17 cellular contexts compared by ENCODE assay signal in genomic region chr1:75423616-75424015, GRCh38.
DNase-seq lines count a peak whose midpoint lies in the region; ATAC-seq and TF ChIP-seq lines count a peak whose summit lies in the region.
"Had no signal": no experiment of that assay in that cellular context is flagged by ENCODE, and none has a peak within 500 bp of the region (broad histone marks: within the 10 kb centered on the region; RNA-seq: fewer than 3 reads in every experiment).

No MANE protein-coding gene starts in this region.

- no peaks in the 10 kb centered on the region for H3K27me3 ChIP-seq in vagina
- H3K27me3 ChIP-seq: gastroesophageal sphincter, thyroid gland had no signal

- H3K4me3 ChIP-seq in epithelial cell of proximal tubule (ENCODE audit: low read depth, low read length) (no peak overlapping the region), vagina (no peak overlapping the region)
- H3K4me3 ChIP-seq: gastroesophageal sphincter, SK-N-MC, thyroid gland had no signal

- H3K4me1 ChIP-seq in vagina, result no peaks in the 10 kb centered on the region
- H3K4me1 ChIP-seq: gastroesophageal sphincter, thyroid gland had no signal

- intact Hi-C loops in vagina (cut with DNase I), result no loop called here

- no peak for TF ChIP-seq POLR2A in vagina (IDR thresholded peaks at IDR 0.05)

- peak; percentile 18; the same call in 1 of the 2 replicates for TF ChIP-seq CTCF in LNCAP (IDR thresholded peaks at IDR 0.05)
- peak; percentile 22 for TF ChIP-seq CTCF in epithelial cell of proximal tubule (conservative IDR thresholded peaks at IDR 0.05; ENCODE audit: low read depth, low read length)
- no peak for TF ChIP-seq CTCF in vagina (IDR thresholded peaks at IDR 0.05)

- no peaks in the 10 kb centered on the region for H3K9me3 ChIP-seq in vagina
- H3K9me3 ChIP-seq: gastroesophageal sphincter, thyroid gland had no signal

- H3K36me3 ChIP-seq in vagina, result no peaks in the 10 kb centered on the region
- H3K36me3 ChIP-seq: gastroesophageal sphincter, thyroid gland had no signal

- DNase-seq in DMS153 (lab: John Stamatoyannopoulos, UW) (peak; percentile 92), NCI-H748 treated with DMSO at 0.1 percent for 48 hours (lab: John Stamatoyannopoulos, UW) (peak; percentile 97), epithelial cell of proximal tubule (ENCODE audit: low read depth) (no peak), SIG-M5 (lab: John Stamatoyannopoulos, UW) (no peak), vagina (ENCODE audit: extremely low spot score in 2 of 2) (no peak), nucleus accumbens (lab: John Stamatoyannopoulos, UW) (no peak)
- DNase-seq: activated CD8-positive, alpha-beta memory T cell treated with anti-CD3 and anti-CD28 coated beads, Interleukin-2, amount 10 ng/mL, durations not matched to agents 7 days and 5 days; activated naive CD4-positive, alpha-beta T cell treated with anti-CD3 and anti-CD28 coated beads for 36 hours; effector memory CD8-positive, alpha-beta T cell; HFFc6; MM.1S; posterior cingulate gyrus; thyroid gland had no signal

- no peak overlapping the region for H3K27ac ChIP-seq in vagina
- H3K27ac ChIP-seq: gastroesophageal sphincter, SK-N-MC, thyroid gland had no signal

- ATAC-seq in GM19035 (IDR thresholded peaks at IDR 0.05; ENCODE audit: unreplicated experiment), result no peak
- ATAC-seq: activated CD8-positive, alpha-beta memory T cell treated with anti-CD3 and anti-CD28 coated beads, Interleukin-2, amount 10 ng/mL, durations not matched to agents 7 days and 5 days; effector memory CD8-positive, alpha-beta T cell; gastroesophageal sphincter had no signal

Comparison
In these comparisons a context has a peak if more than half of its experiments do, and no peak if none do; other contexts are left out.
1. DNase-seq: peak in DMS153 (single experiment) and NCI-H748 treated with DMSO at 0.1 percent for 48 hours (single experiment); none in epithelial cell of proximal tubule (single experiment), SIG-M5 (single experiment), vagina (0 of 2) and nucleus accumbens (0 of 56).
2. CTCF ChIP-seq: peak in LNCAP (single experiment) and epithelial cell of proximal tubule (single experiment); none in vagina (0 of 3).